ENCODE assay signal across 26 cellular contexts in genomic region chr11:124315052-124315451, GRCh38. TPM values are rescaled to one million over a fixed set of nuclear protein-coding genes. Genes with fewer than 3 reads are reported as not detected.
DNase-seq lines count a peak whose midpoint lies in the region; ATAC-seq, FAIRE-seq and TF ChIP-seq lines count a peak whose summit lies in the region.
"Had no signal": no experiment of that assay in that cellular context is flagged by ENCODE, and none has a peak within 500 bp of the region (broad histone marks: within the 10 kb centered on the region; RNA-seq: fewer than 3 reads in every experiment).

No MANE protein-coding gene starts in this region.

- H2AFZ ChIP-seq in PC-3 (ENCODE audit: low read length) = no peak overlapping the region
- no peak overlapping the region for H2AFZ ChIP-seq in endothelial cell of umbilical vein (ENCODE audit: low read depth, low read length)

- H3K27me3 ChIP-seq in PC-3 (ENCODE audit: low read length) (peaks cover 12% of the 10 kb centered on the region; the same call in 1 of the 2 replicates), endothelial cell of umbilical vein (ENCODE audit: control insufficient read depth in 2 of 2, insufficient read depth in 2 of 2, low read length in 2 of 2) (peaks cover 0 to 2% of the 10 kb centered on the region in 2 experiments), left lung (no peaks in the 10 kb centered on the region)
- H3K27me3 ChIP-seq: BLaER1 treated with 17β-estradiol and CSF1 and Interleukin-3, amounts not matched to agents 10 nM and 100 nM; gastrocnemius medialis; transverse colon had no signal

- H3K27ac ChIP-seq in PC-3 (ENCODE audit: low read length) (no peak overlapping the region), endothelial cell of umbilical vein (ENCODE audit: insufficient read depth, low read depth, low read length) (no peak overlapping the region), left lung (no peak overlapping the region)
- H3K27ac ChIP-seq: BLaER1 treated with 17β-estradiol and CSF1 and Interleukin-3, amounts not matched to agents 10 nM and 100 nM; gastrocnemius medialis; transverse colon had no signal

- intact Hi-C loops in PC-3 (cut with micrococcal nuclease) = no loop called here
- intact Hi-C loops in endothelial cell of umbilical vein (cut with micrococcal nuclease) = no loop called here
- intact Hi-C loops in left lung (cut with DNase I) = no loop called here

- no peaks in the 10 kb centered on the region for H3F3A ChIP-seq in PC-3 (ENCODE audit: low read length, unreplicated experiment)

- H3K9ac ChIP-seq in PC-3 (ENCODE audit: low read length) = no peak overlapping the region
- H3K9ac ChIP-seq in endothelial cell of umbilical vein (replicated peaks; ENCODE audit: extremely low read depth, insufficient read depth, low read length) = no peak overlapping the region
- H3K9ac ChIP-seq: BLaER1 treated with 17β-estradiol and CSF1 and Interleukin-3, amounts not matched to agents 10 nM and 100 nM had no signal

- TF ChIP-seq CTCF in PC-3 (conservative IDR thresholded peaks at IDR 0.05; ENCODE audit: low read depth, low read length) (no peak), endothelial cell of umbilical vein (IDR thresholded peaks at IDR 0.05; ENCODE audit: extremely low read depth in 1 of 2, insufficient read depth in 1 of 2, low read depth in 1 of 2, low read length in 2 of 2) (no peak), left lung (IDR thresholded peaks at IDR 0.05) (no peak)

- dilution Hi-C loops in endothelial cell of umbilical vein (cut with MboI; ENCODE audit: extremely low pct_ligation_motif_present, low sequenced_read_pairs) = no loop called here

- no peaks in the 10 kb centered on the region for H3K9me2 ChIP-seq in PC-3 (replicated peaks; ENCODE audit: low read length)

- H3K79me2 ChIP-seq in PC-3 (ENCODE audit: low read length) = no peaks in the 10 kb centered on the region
- H3K79me2 ChIP-seq in endothelial cell of umbilical vein (ENCODE audit: control insufficient read depth, insufficient read depth, low read length) = no peaks in the 10 kb centered on the region

- H3K4me3 ChIP-seq in PC-3 (ENCODE audit: low read length) = no peak overlapping the region
- H3K4me3 ChIP-seq in endothelial cell of umbilical vein (replicated peaks in 1 of 3; ENCODE audit: insufficient read depth in 1 of 3, low read depth in 1 of 3, low read length in 3 of 3) = no peak overlapping the region
- H3K4me3 ChIP-seq in left lung = no peak overlapping the region
- H3K4me3 ChIP-seq: BLaER1 treated with 17β-estradiol and CSF1 and Interleukin-3, amounts not matched to agents 10 nM and 100 nM; gastrocnemius medialis; transverse colon had no signal

- POLR2A ChIA-PET in PC-3 (lab: Charles Lee; ENCODE audit: unreplicated experiment) (no interaction called here), endothelial cell of umbilical vein (lab: Charles Lee) (interaction anchor here (0.6 kb wide), 1 partner anchor 1276 kb away, joined by 4 read pairs; no protein-coding TSS in a partner anchor)

- ATAC-seq in PC-3 (peak; percentile 77), HG03432 (IDR thresholded peaks at IDR 0.05; ENCODE audit: unreplicated experiment) (no peak), left lung (no peak), GM19452 (IDR thresholded peaks at IDR 0.05; ENCODE audit: unreplicated experiment) (no peak)
- ATAC-seq: gastrocnemius medialis; stimulated activated naive CD8-positive, alpha-beta T cell treated with anti-CD3 and anti-CD28 coated beads, Interleukin-15, amount 100 ng/mL, for 72 hours; T-helper 17 cell had no signal

- peak; percentile 91 for DNase-seq in ELR (ENCODE audit: low read depth)
- peak; percentile 68 for DNase-seq in PC-3
- peak; percentile 79 for DNase-seq in endothelial cell of umbilical vein (ENCODE audit: low read depth, low spot score)
- peak; percentile 28 for DNase-seq in non-pigmented ciliary epithelial cell (ENCODE audit: low read depth)
- DNase-seq in left lung = no peak
- DNase-seq in Ammon's horn (ENCODE audit: low spot score) = no peak
- DNase-seq: activated CD4-positive, alpha-beta T cell treated with anti-CD3 and anti-CD28 coated beads, Interleukin-2, amount 50 U/mL, for 4 hours; activated gamma-delta T cell; amniotic stem cell; endodermal cell; gastrocnemius medialis; midbrain; NCI-H2081; NCI-H510A treated with DMSO at 0.1 percent for 48 hours; SIG-M5; stimulated activated CD4-positive, alpha-beta T cell treated with anti-CD3 and anti-CD28 coated beads, Interleukin-2, amount 100 ng/mL, for 48 hours; stimulated activated naive CD8-positive, alpha-beta T cell treated with anti-CD3 and anti-CD28 coated beads, Interleukin-15, amount 100 ng/mL, for 72 hours; T-helper 17 cell; transverse colon had no signal

- BruUV-seq in PC-3 (replicated peaks; lab: Mats Ljungman, UMichigan) (no TSS peak), endothelial cell of umbilical vein (replicated peaks; lab: Mats Ljungman, UMichigan) (no TSS peak)

- H3K4me2 ChIP-seq in PC-3 (ENCODE audit: low read length) (no peak overlapping the region), endothelial cell of umbilical vein (ENCODE audit: insufficient read depth, low read length) (peak overlapping the region; percentile 31)

- no peaks in the 10 kb centered on the region for H4K20me1 ChIP-seq in PC-3 (ENCODE audit: low read length)
- no peaks in the 10 kb centered on the region for H4K20me1 ChIP-seq in endothelial cell of umbilical vein (replicated peaks; ENCODE audit: control insufficient read depth, extremely low read depth, insufficient read depth, low read length)
- H4K20me1 ChIP-seq: BLaER1 treated with 17β-estradiol and CSF1 and Interleukin-3, amounts not matched to agents 10 nM and 100 nM had no signal

- CTCF ChIA-PET in PC-3 (lab: Charles Lee) (no interaction called here), endothelial cell of umbilical vein (lab: Charles Lee) (interaction anchor here (0.8 to 1.2 kb wide), 3 partner anchors 15 to 243 kb away, joined by 4 to 5 read pairs (median 5); no protein-coding TSS in a partner anchor)

- H3K36me3 ChIP-seq in PC-3 (ENCODE audit: low read depth, low read length) (no peaks in the 10 kb centered on the region), endothelial cell of umbilical vein (ENCODE audit: control insufficient read depth in 2 of 2, extremely low read depth in 1 of 2, insufficient read depth in 2 of 2, low read length in 2 of 2) (no peaks in the 10 kb centered on the region), left lung (no peaks in the 10 kb centered on the region)
- H3K36me3 ChIP-seq: BLaER1 treated with 17β-estradiol and CSF1 and Interleukin-3, amounts not matched to agents 10 nM and 100 nM; gastrocnemius medialis; transverse colon had no signal

- peak; percentile 63 for FAIRE-seq in endothelial cell of umbilical vein (lab: Jason Lieb, UNC)
- FAIRE-seq: GM12892 had no signal

- H3K4me1 ChIP-seq in PC-3 (ENCODE audit: insufficient read depth, low read length) = peaks cover 16% of the 10 kb centered on the region
- peaks cover 6% of the 10 kb centered on the region for H3K4me1 ChIP-seq in endothelial cell of umbilical vein (ENCODE audit: control insufficient read depth, extremely low read depth, insufficient read depth, low read length)
- no peaks in the 10 kb centered on the region for H3K4me1 ChIP-seq in left lung
- H3K4me1 ChIP-seq: gastrocnemius medialis had no signal

- no peak for TF ChIP-seq POLR2A in endothelial cell of umbilical vein (IDR thresholded peaks at IDR 0.05; ENCODE audit: low read depth, low read length)

- no peaks in the 10 kb centered on the region for H3K9me1 ChIP-seq in endothelial cell of umbilical vein (replicated peaks; ENCODE audit: control insufficient read depth, extremely low read depth, insufficient read depth, low read length)

- no peaks in the 10 kb centered on the region for H3K9me3 ChIP-seq in PC-3 (ENCODE audit: low read length)
- no peaks in the 10 kb centered on the region for H3K9me3 ChIP-seq in endothelial cell of umbilical vein (replicated peaks; ENCODE audit: control insufficient read depth, insufficient read depth, low read length)
- no peaks in the 10 kb centered on the region for H3K9me3 ChIP-seq in left lung
- H3K9me3 ChIP-seq: BLaER1 treated with 17β-estradiol and CSF1 and Interleukin-3, amounts not matched to agents 10 nM and 100 nM; gastrocnemius medialis; transverse colon had no signal

TF ChIP-seq in endothelial cell of umbilical vein, 7 proteins besides CTCF, POLR2A, EP300 and RAD21 (continues in another document):
- TF ChIP-seq EZH2 (IDR thresholded peaks at IDR 0.05; ENCODE audit: borderline replicate concordance, low read depth, low read length, severe bottlenecking) = no peak
- no peak for TF ChIP-seq MYC (IDR thresholded peaks at IDR 0.05; ENCODE audit: low read depth, low read length)

RNA-seq across cellular contexts. Expression of gene OR8D1, which starts 1.3 kb away (rescaled TPM):
- total RNA-seq in PC-3 (2014; rRNA removed) (not detected in 2 replicates), endothelial cell of umbilical vein (not detected in 2 replicates), left lung (not detected)
- polyA plus RNA-seq in endothelial cell of umbilical vein = not detected in 2 replicates
- polyA plus RNA-seq in endothelial cell of umbilical vein (2011; cell fraction: cytosol; rRNA removed) = not detected in 2 replicates
- not detected in 2 replicates for polyA plus RNA-seq in endothelial cell of umbilical vein (2011; cell fraction: nucleus; rRNA removed)
- not detected in 2 replicates for polyA plus RNA-seq in endothelial cell of umbilical vein (2012)
- not detected in 2 replicates for polyA minus RNA-seq in endothelial cell of umbilical vein
- polyA minus RNA-seq in endothelial cell of umbilical vein (2011; cell fraction: cytosol; rRNA and poly(A)+ RNA removed) = not detected
- polyA minus RNA-seq in endothelial cell of umbilical vein (2011; cell fraction: nucleus; rRNA and poly(A)+ RNA removed) = not detected in 2 replicates
- total RNA-seq: chondrocyte, endodermal cell, gastrocnemius medialis, posterior vena cava, T-helper 17 cell had no signal

RNA-seq across cellular contexts. Expression of gene OR8D2, which starts 4.9 kb away (rescaled TPM):
- total RNA-seq in PC-3 (2014; rRNA removed) (not detected in 2 replicates), endothelial cell of umbilical vein (not detected in 2 replicates), left lung (not detected)
- polyA plus RNA-seq in endothelial cell of umbilical vein = not detected in 2 replicates
- not detected in 2 replicates for polyA plus RNA-seq in endothelial cell of umbilical vein (2011; cell fraction: cytosol; rRNA removed)
- not detected in 2 replicates for polyA plus RNA-seq in endothelial cell of umbilical vein (2011; cell fraction: nucleus; rRNA removed)
- not detected in 2 replicates for polyA plus RNA-seq in endothelial cell of umbilical vein (2012)
- polyA minus RNA-seq in endothelial cell of umbilical vein = not detected in 2 replicates
- not detected for polyA minus RNA-seq in endothelial cell of umbilical vein (2011; cell fraction: cytosol; rRNA and poly(A)+ RNA removed)
- not detected in 2 replicates for polyA minus RNA-seq in endothelial cell of umbilical vein (2011; cell fraction: nucleus; rRNA and poly(A)+ RNA removed)
- total RNA-seq: chondrocyte, endodermal cell, gastrocnemius medialis, posterior vena cava, skeletal muscle tissue, T-helper 17 cell, transverse colon had no signal

RNA-seq across cellular contexts. Expression of gene OR8G5, which starts 58.9 kb away (rescaled TPM):
- 0.26 and 0.46 TPM in 2 replicates for total RNA-seq in PC-3 (2014; rRNA removed)
- not detected in 2 replicates for total RNA-seq in endothelial cell of umbilical vein
- not detected in 2 replicates for polyA plus RNA-seq in endothelial cell of umbilical vein
- polyA plus RNA-seq in endothelial cell of umbilical vein (2011; cell fraction: cytosol; rRNA removed) = not detected in 2 replicates
- not detected in 2 replicates for polyA plus RNA-seq in endothelial cell of umbilical vein (2011; cell fraction: nucleus; rRNA removed)
- not detected in 2 replicates for polyA plus RNA-seq in endothelial cell of umbilical vein (2012)
- polyA minus RNA-seq in endothelial cell of umbilical vein = not detected in 2 replicates
- not detected for polyA minus RNA-seq in endothelial cell of umbilical vein (2011; cell fraction: cytosol; rRNA and poly(A)+ RNA removed)
- polyA minus RNA-seq in endothelial cell of umbilical vein (2011; cell fraction: nucleus; rRNA and poly(A)+ RNA removed) = not detected in 2 replicates
- not detected for total RNA-seq in left lung
- total RNA-seq: gastrocnemius medialis, posterior vena cava, T-helper 17 cell had no signal

Comparison
In these comparisons a context has a peak if more than half of its experiments do, and no peak if none do; other contexts are left out.
1. DNase-seq: peak in ELR (single experiment), PC-3 (single experiment), endothelial cell of umbilical vein (single experiment) and non-pigmented ciliary epithelial cell (single experiment); none in left lung (0 of 2) and Ammon's horn (single experiment).